Comparison of ENCODE assay signal across 18 cellular contexts in genomic region chr6:109897025-109897424, GRCh38.
DNase-seq lines count a peak whose midpoint lies in the region; ATAC-seq and TF ChIP-seq lines count a peak whose summit lies in the region.
"Had no signal": no experiment of that assay in that cellular context is flagged by ENCODE, and none has a peak within 500 bp of the region (broad histone marks: within the 10 kb centered on the region; RNA-seq: fewer than 3 reads in every experiment).

No MANE protein-coding gene starts in this region.

- DNase-seq in NCI-H345 (lab: John Stamatoyannopoulos, UW) (peak; percentile 9), NCI-H345 treated with DMSO at 0.1 percent for 48 hours (lab: John Stamatoyannopoulos, UW; ENCODE audit: unreplicated experiment) (no peak), astrocyte of the hippocampus (ENCODE audit: low read depth, low spot score) (peak; percentile 1), mucosa of descending colon (peak in 1 of 3 donors; percentile 7), NCI-H1092 treated with DMSO at 0.1 percent for 48 hours (lab: John Stamatoyannopoulos, UW) (no peak), SIG-M5 treated with dmso at 0.1 percent for 504 hours (lab: John Stamatoyannopoulos, UW; ENCODE audit: unreplicated experiment) (no peak)
- DNase-seq in stimulated activated CD4-positive, alpha-beta T cell treated with anti-CD3 and anti-CD28 coated beads, Interleukin-15, amount 100 ng/mL, for 24 hours = no peak
- DNase-seq: BE2C; CD4-positive, CD25-positive, alpha-beta regulatory T cell; COR-L47; DMS153; GDM1; NCI-H1436; NCI-H2029; NCI-H2171 treated with DMSO at 0.1 percent for 48 hours; SK-N-SH had no signal

- intact Hi-C loops in mucosa of descending colon (cut with DNase I, micrococcal nuclease) = no loop called here

- H3K4me3 ChIP-seq in mucosa of descending colon = no peak overlapping the region

- H3K9me3 ChIP-seq in mucosa of descending colon = no peaks in the 10 kb centered on the region
- H3K9me3 ChIP-seq: BE2C, SK-N-SH had no signal

- H3K27me3 Mint-ChIP-seq in stimulated activated memory B cell treated with anti-CD40 and anti-IgM and Interleukin-4, amounts not matched to agents 10 μg/mL and 1 μg/mL and 100 μg/mL, for 72 hours = no peaks in the 10 kb centered on the region

- peak; percentile 34 for ATAC-seq in mucosa of descending colon
- ATAC-seq in stimulated activated memory B cell treated with anti-CD40 and anti-IgM and Interleukin-4, amounts not matched to agents 10 μg/mL and 1 μg/mL and 100 μg/mL, for 72 hours = no peak
- ATAC-seq: Right ventricle myocardium inferior had no signal

- H3K4me3 Mint-ChIP-seq in stimulated activated memory B cell treated with anti-CD40 and anti-IgM and Interleukin-4, amounts not matched to agents 10 μg/mL and 1 μg/mL and 100 μg/mL, for 72 hours = no peak overlapping the region
- H3K4me3 Mint-ChIP-seq: CD4-positive, CD25-positive, alpha-beta regulatory T cell had no signal

- no peaks in the 10 kb centered on the region for H3K36me3 ChIP-seq in mucosa of descending colon (ENCODE audit: low read depth)
- H3K36me3 ChIP-seq: BE2C had no signal

- H3K9me3 Mint-ChIP-seq in stimulated activated memory B cell treated with anti-CD40 and anti-IgM and Interleukin-4, amounts not matched to agents 10 μg/mL and 1 μg/mL and 100 μg/mL, for 72 hours = peaks cover 5% of the 10 kb centered on the region

- H3K4me1 ChIP-seq in mucosa of descending colon (ENCODE audit: low read depth) = peaks cover 7% of the 10 kb centered on the region
- H3K4me1 ChIP-seq: BE2C had no signal

- no peak for TF ChIP-seq CTCF in mucosa of descending colon (IDR thresholded peaks at IDR 0.05)

- H3K4me1 Mint-ChIP-seq in stimulated activated memory B cell treated with anti-CD40 and anti-IgM and Interleukin-4, amounts not matched to agents 10 μg/mL and 1 μg/mL and 100 μg/mL, for 72 hours = peaks cover 47% of the 10 kb centered on the region

- H3K36me3 Mint-ChIP-seq in stimulated activated memory B cell treated with anti-CD40 and anti-IgM and Interleukin-4, amounts not matched to agents 10 μg/mL and 1 μg/mL and 100 μg/mL, for 72 hours = peaks cover 6% of the 10 kb centered on the region
- H3K36me3 Mint-ChIP-seq: CD4-positive, CD25-positive, alpha-beta regulatory T cell had no signal

- H3K27ac Mint-ChIP-seq in stimulated activated memory B cell treated with anti-CD40 and anti-IgM and Interleukin-4, amounts not matched to agents 10 μg/mL and 1 μg/mL and 100 μg/mL, for 72 hours = peak overlapping the region; percentile 92

Comparison
In these comparisons a context has a peak if more than half of its experiments do, and no peak if none do; other contexts are left out.
1. DNase-seq: peak in NCI-H345 (single experiment) and astrocyte of the hippocampus (single experiment); none in NCI-H345 treated with DMSO at 0.1 percent for 48 hours (single experiment), stimulated activated CD4-positive, alpha-beta T cell treated with anti-CD3 and anti-CD28 coated beads, Interleukin-15, amount 100 ng/mL, for 24 hours (single experiment), NCI-H1092 treated with DMSO at 0.1 percent for 48 hours (single experiment) and SIG-M5 treated with dmso at 0.1 percent for 504 hours (single experiment).